In the genomic region with DNA sequence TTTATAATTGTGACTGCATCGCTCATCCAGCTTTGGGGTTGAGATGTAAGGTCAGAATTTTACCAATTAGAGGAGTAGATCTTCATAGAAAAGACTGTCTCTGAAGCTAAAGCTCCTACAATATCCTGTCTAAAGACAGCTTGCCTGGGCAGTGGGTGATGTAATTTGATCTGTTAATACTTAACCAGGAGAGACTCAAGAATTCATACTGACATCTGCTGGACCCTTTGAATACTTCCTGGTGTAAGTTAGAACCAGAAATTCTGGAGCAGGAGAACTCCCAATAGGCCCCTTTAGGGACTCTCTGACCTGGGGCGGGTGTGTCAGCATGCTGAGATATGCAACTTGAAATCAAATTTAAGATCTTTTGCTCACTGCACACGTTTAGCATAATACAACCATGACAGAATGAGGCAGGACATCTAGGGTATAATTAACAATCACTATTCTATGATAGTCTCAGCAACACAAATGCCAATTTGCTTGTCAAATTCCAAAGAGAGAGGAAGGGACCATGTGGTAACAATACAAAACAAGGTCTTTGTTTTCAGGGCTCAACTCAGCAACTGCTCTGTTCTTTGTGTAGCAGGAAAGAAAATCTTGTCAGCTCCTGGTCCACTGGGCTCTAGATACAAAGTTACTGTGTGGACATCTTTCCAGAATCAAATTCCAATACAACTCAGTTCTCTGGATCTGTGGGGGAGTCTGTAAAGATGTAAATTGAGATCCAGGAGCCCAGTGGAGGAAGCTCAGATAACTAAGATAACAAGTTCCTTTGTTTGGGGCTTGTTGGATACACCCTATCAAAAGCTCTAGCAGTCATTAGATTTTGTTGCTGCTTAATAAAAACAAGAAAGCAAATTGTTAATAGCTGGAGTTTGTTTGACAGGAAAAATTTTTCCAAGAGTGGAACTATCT, we compare ENCODE assay signal across 9 cellular contexts.
DNase-seq lines count a peak whose midpoint lies in the region; ATAC-seq and TF ChIP-seq lines count a peak whose summit lies in the region.
"Had no signal": no experiment of that assay in that cellular context is flagged by ENCODE, and none has a peak within 500 bp of the region (broad histone marks: within the 10 kb centered on the region; RNA-seq: fewer than 3 reads in every experiment).

No MANE protein-coding gene starts in this region.

- DNase-seq in NCI-H2171 treated with DMSO at 0.1 percent for 48 hours (lab: John Stamatoyannopoulos, UW) (peak; percentile 14), NCI-H2171 (lab: John Stamatoyannopoulos, UW) (no peak), M059J (ENCODE audit: low read depth) (peak; percentile 23), astrocyte of the spinal cord (ENCODE audit: low read depth, low spot score) (peak; percentile 54), myocyte (ENCODE audit: low read depth) (peak; percentile 51), GM13977 (ENCODE audit: low spot score) (no peak), dermis blood vessel endothelial cell (no peak)

- no peak for ATAC-seq in HG03135 (IDR thresholded peaks at IDR 0.05; ENCODE audit: unreplicated experiment)

- peak; percentile 32 for TF ChIP-seq CTCF in astrocyte of the spinal cord (IDR thresholded peaks at IDR 0.05; ENCODE audit: low read depth, low read length)
- TF ChIP-seq CTCF in GM13977 (IDR thresholded peaks at IDR 0.05; ENCODE audit: extremely low read depth, insufficient read depth, missing control alignments) = no peak

- H3K4me3 ChIP-seq in astrocyte of the spinal cord (ENCODE audit: low read depth, low read length) = no peak overlapping the region
- H3K4me3 ChIP-seq: SJSA1 had no signal

- in situ Hi-C loops in astrocyte of the spinal cord (cut with HindIII; ENCODE audit: low sequenced_read_pairs) = no loop called here
- in situ Hi-C loops in GM13977 (cut with MboI; ENCODE audit: low pct_unique_long_range_greater_than_20kb, low sequenced_read_pairs, unreplicated experiment) = no loop called here

Comparison
In these comparisons a context has a peak if more than half of its experiments do, and no peak if none do; other contexts are left out.
1. DNase-seq: peak in NCI-H2171 treated with DMSO at 0.1 percent for 48 hours (single experiment), M059J (single experiment), astrocyte of the spinal cord (single experiment) and myocyte (single experiment); none in NCI-H2171 (single experiment), GM13977 (single experiment) and dermis blood vessel endothelial cell (single experiment).